In genomic region chr11:126823271-126823670, GRCh38 we compare ENCODE assay signal across 21 cellular contexts.
"Had no signal": no experiment of that assay in that cellular context is flagged by ENCODE, and none has a peak within 500 bp of the region (broad histone marks: within the 10 kb centered on the region; RNA-seq: fewer than 3 reads in every experiment).

No MANE protein-coding gene starts in this region.

- H3K27me3 ChIP-seq: gastrocnemius medialis, left lung, stomach, thyroid gland had no signal

- H3K36me3 Mint-ChIP-seq: naive thymus-derived CD8-positive, alpha-beta T cell; stimulated activated effector memory CD8-positive, alpha-beta T cell treated with anti-CD3 and anti-CD28 coated beads, Interleukin-12 subunit alpha, Interleukin-12 subunit beta, amount 100 ng/mL, for 72 hours had no signal

- H3K9me3 ChIP-seq: gastrocnemius medialis, heart left ventricle, left lung, prostate gland, sigmoid colon, stomach, thyroid gland had no signal

- H3K36me3 ChIP-seq: gastrocnemius medialis, heart left ventricle, left lung, prostate gland, sigmoid colon, stomach, thyroid gland had no signal

- H3K9me3 Mint-ChIP-seq: effector memory CD8-positive, alpha-beta T cell; nephron progenitor cell; stimulated activated effector memory CD8-positive, alpha-beta T cell treated with anti-CD3 and anti-CD28 coated beads, Interleukin-12 subunit alpha, Interleukin-12 subunit beta, amount 100 ng/mL, for 72 hours had no signal

- H3K4me1 Mint-ChIP-seq: naive thymus-derived CD8-positive, alpha-beta T cell had no signal

- H3K4me3 ChIP-seq: gastrocnemius medialis, heart left ventricle, hepatocyte, left lung, prostate gland, sigmoid colon, stomach, thyroid gland had no signal

- ATAC-seq: effector memory CD8-positive, alpha-beta T cell; gastrocnemius medialis; heart left ventricle; left cardiac atrium; naive thymus-derived CD8-positive, alpha-beta T cell; right cardiac atrium; stimulated activated effector memory CD8-positive, alpha-beta T cell treated with anti-CD3 and anti-CD28 coated beads, Interleukin-12 subunit alpha, Interleukin-12 subunit beta, amount 100 ng/mL, for 72 hours had no signal

- H3K27ac ChIP-seq: gastrocnemius medialis, heart left ventricle, hepatocyte, left lung, prostate gland, sigmoid colon, stomach, thyroid gland had no signal

- H3K4me1 ChIP-seq: gastrocnemius medialis, heart left ventricle, left lung, prostate gland, sigmoid colon, thyroid gland had no signal

- H3K27ac Mint-ChIP-seq: effector memory CD8-positive, alpha-beta T cell; naive thymus-derived CD8-positive, alpha-beta T cell; nephron progenitor cell; stimulated activated effector memory CD8-positive, alpha-beta T cell treated with anti-CD3 and anti-CD28 coated beads, Interleukin-12 subunit alpha, Interleukin-12 subunit beta, amount 100 ng/mL, for 72 hours had no signal

- H3K4me3 Mint-ChIP-seq: effector memory CD8-positive, alpha-beta T cell; naive thymus-derived CD8-positive, alpha-beta T cell; nephron progenitor cell; stimulated activated effector memory CD8-positive, alpha-beta T cell treated with anti-CD3 and anti-CD28 coated beads, Interleukin-12 subunit alpha, Interleukin-12 subunit beta, amount 100 ng/mL, for 72 hours had no signal

- DNase-seq: cortex of kidney; effector memory CD8-positive, alpha-beta T cell; foreskin fibroblast; gastrocnemius medialis; heart left ventricle; left cardiac atrium; left lung; naive thymus-derived CD8-positive, alpha-beta T cell; nephron progenitor cell; nucleus accumbens; right cardiac atrium; sigmoid colon; stimulated activated CD4-positive, alpha-beta T cell treated with anti-CD3 and anti-CD28 coated beads, Interleukin-2, amount 100 ng/mL, for 24 hours; stimulated activated CD4-positive, alpha-beta T cell treated with anti-CD3 and anti-CD28 coated beads, Interleukin-4, amount 100 ng/mL, for 24 hours; stimulated activated naive CD4-positive, alpha-beta T cell treated with Interleukin-2 at 50 U/mL for 16 hours; stomach; thyroid gland; trophoblast cell had no signal
